ENCODE assay signal across 15 cellular contexts in the genomic region with DNA sequence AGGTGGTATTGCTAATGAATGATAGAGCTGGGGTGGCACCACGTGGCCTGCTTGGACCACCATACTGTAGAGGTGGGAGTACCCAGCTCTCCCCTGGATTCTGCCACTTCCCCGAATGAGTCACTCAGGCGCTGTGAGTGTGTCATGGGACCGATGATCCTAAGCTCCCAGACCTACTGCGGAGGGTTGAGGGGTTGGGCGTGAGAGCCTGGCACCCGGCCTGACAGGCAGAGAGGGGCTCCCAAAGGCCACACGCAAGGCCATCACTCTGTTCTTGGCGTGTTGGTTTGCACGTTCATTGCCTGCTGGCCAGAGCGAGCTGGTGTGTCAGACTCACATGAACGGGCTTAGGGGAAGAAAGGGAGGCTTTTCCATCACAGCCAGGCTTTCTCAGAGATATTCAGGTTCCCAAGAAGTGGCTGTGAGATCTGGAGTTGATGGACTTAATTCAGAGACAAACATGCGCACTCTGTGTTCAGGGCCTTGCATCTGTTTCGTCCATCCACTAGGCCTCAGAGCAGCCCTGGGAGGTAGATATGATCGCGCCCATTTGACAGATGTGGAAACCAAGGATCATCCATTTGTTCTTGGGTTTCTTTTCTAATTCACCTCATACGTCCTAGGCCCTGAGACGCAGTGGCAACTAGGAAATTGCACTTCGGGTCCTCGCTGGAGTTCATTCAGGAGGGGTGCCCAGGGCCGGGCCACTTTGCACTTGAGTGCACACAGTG. TPM values are rescaled to one million over a fixed set of nuclear protein-coding genes. Genes with fewer than 3 reads are reported as not detected.
DNase-seq lines count a peak whose midpoint lies in the region; ATAC-seq and TF ChIP-seq lines count a peak whose summit lies in the region.
"Had no signal": no experiment of that assay in that cellular context is flagged by ENCODE, and none has a peak within 500 bp of the region (broad histone marks: within the 10 kb centered on the region; RNA-seq: fewer than 3 reads in every experiment).

No MANE protein-coding gene starts in this region.

- H3F3A ChIP-seq in MM.1S (ENCODE audit: insufficient read depth, low read length): no peaks in the 10 kb centered on the region

- peak; percentile 17 to 43 for ATAC-seq in right cardiac atrium
- no peak for ATAC-seq in Right ventricle myocardium superior (ENCODE audit: poor library complexity)

- intact Hi-C loops in right cardiac atrium (cut with DNase I): no loop called here
- intact Hi-C loops in Right ventricle myocardium superior (cut with DNase I): no loop called here

- 73% methylated on average over 21 of the region's 21 CpGs for WGBS in right cardiac atrium

- peaks cover 22% of the 10 kb centered on the region for H3K79me2 ChIP-seq in MM.1S (ENCODE audit: low read length)

- H3K36me3 ChIP-seq in MM.1S (replicated peaks; ENCODE audit: insufficient read depth, low read length): no peaks in the 10 kb centered on the region
- H3K36me3 ChIP-seq: tibial artery had no signal

- H3K27ac ChIP-seq in right cardiac atrium (ENCODE audit: low read length) (no peak overlapping the region), cingulate gyrus (ENCODE audit: low read depth, low read length) (peak overlapping the region; percentile 11), MM.1S (ENCODE audit: low read length) (no peak overlapping the region)

- H3K9me3 ChIP-seq in right cardiac atrium (ENCODE audit: control insufficient read depth, low read length) (no peaks in the 10 kb centered on the region), MM.1S (replicated peaks; ENCODE audit: insufficient read depth, low read length) (no peaks in the 10 kb centered on the region)
- H3K9me3 ChIP-seq: tibial artery had no signal

- H2AFZ ChIP-seq in MM.1S (ENCODE audit: low read length): no peak overlapping the region

- no peaks in the 10 kb centered on the region for H3K9me2 ChIP-seq in MM.1S (replicated peaks; ENCODE audit: insufficient read depth, low read length)

- no peaks in the 10 kb centered on the region for H4K20me1 ChIP-seq in MM.1S (ENCODE audit: insufficient read depth, low read length)

- DNase-seq in right cardiac atrium (peak; percentile 68 to 81 (median 76)), Right ventricle myocardium superior (no peak), lung microvascular endothelial cell (ENCODE audit: low read depth in 2 of 2) (peak; percentile 44 to 75), MM.1S (no peak), OCI-M1 (lab: John Stamatoyannopoulos, UW) (no peak), midbrain (lab: John Stamatoyannopoulos, UW) (no peak), NCI-H1417 (lab: John Stamatoyannopoulos, UW) (no peak)
- DNase-seq: activated naive CD4-positive, alpha-beta T cell treated with Interleukin-2 at 50 U/mL for 16 hours; cortex of kidney; H7; kidney glomerular epithelial cell; NCI-H1694; stimulated activated CD4-positive, alpha-beta T cell treated with anti-CD3 and anti-CD28 coated beads, Interleukin-12 subunit alpha, Interleukin-12 subunit beta, amount 100 ng/mL, for 4 hours had no signal

- TF ChIP-seq CTCF in MM.1S (IDR thresholded peaks at IDR 0.05; ENCODE audit: low read length): no peak

- H3K4me1 ChIP-seq in right cardiac atrium (ENCODE audit: control insufficient read depth, insufficient read depth, low read length) (peaks cover 12% of the 10 kb centered on the region), MM.1S (ENCODE audit: low read length) (no peaks in the 10 kb centered on the region)

- H3K4me3 ChIP-seq in right cardiac atrium (ENCODE audit: low read length) (no peak overlapping the region), MM.1S (ENCODE audit: low read length) (no peak overlapping the region)
- H3K4me3 ChIP-seq: tibial artery had no signal

- no peak overlapping the region for H3K4me2 ChIP-seq in MM.1S (ENCODE audit: low read depth, low read length)

- no peaks in the 10 kb centered on the region for H3K27me3 ChIP-seq in right cardiac atrium (ENCODE audit: control insufficient read depth, insufficient read depth)
- no peaks in the 10 kb centered on the region for H3K27me3 ChIP-seq in MM.1S (replicated peaks; ENCODE audit: insufficient read depth, low read length)
- H3K27me3 ChIP-seq: tibial artery had no signal

- no peak overlapping the region for H3K9ac ChIP-seq in MM.1S (ENCODE audit: low read length)

RNA-seq across cellular contexts. Expression of a gene that starts 41.4 kb away (rescaled TPM):
- total RNA-seq in right cardiac atrium: 10 to 100 TPM; 15.8 to 29.0 (median 21.3) TPM
- polyA plus RNA-seq in right cardiac atrium: 9.0 TPM
- total RNA-seq in Right ventricle myocardium superior: 11.1 TPM
- total RNA-seq in lung microvascular endothelial cell: 8.5 and 10.3 TPM in 2 replicates

Comparison
In these comparisons a context has a peak if more than half of its experiments do, and no peak if none do; other contexts are left out.
1. DNase-seq: peak in right cardiac atrium (3 of 3) and lung microvascular endothelial cell (2 of 2); none in Right ventricle myocardium superior (single experiment), MM.1S (single experiment), OCI-M1 (single experiment), midbrain (single experiment) and NCI-H1417 (0 of 3).